Comparison of ENCODE assay signal across 8 cellular contexts in genomic region chr19:3572855-3573161, GRCh38. TPM values are rescaled to one million over a fixed set of nuclear protein-coding genes. Genes with fewer than 3 reads are reported as not detected.
DNase-seq lines count a peak whose midpoint lies in the region; ATAC-seq and TF ChIP-seq lines count a peak whose summit lies in the region.

TSS of gene HMG20B (plus strand) at chr19:3572944. CDS start at chr19:3573310, 366 bp downstream.

- DNase-seq in NB4 (ENCODE audit: low read depth) (no peak), myocyte (ENCODE audit: low read depth) (no peak), NCI-H82 (lab: John Stamatoyannopoulos, UW) (no peak), RKO (ENCODE audit: low spot score) (no peak), SIG-M5 (lab: John Stamatoyannopoulos, UW) (no peak)
- DNase-seq in effector memory CD8-positive, alpha-beta T cell: no peak
- DNase-seq in stimulated activated CD4-positive, alpha-beta T cell treated with anti-CD3 and anti-CD28 coated beads, Interleukin-4, amount 100 ng/mL, for 1 hour: no peak

- H3K27ac Mint-ChIP-seq in effector memory CD8-positive, alpha-beta T cell: peak within 1 kb of the TSS; percentile 81 to 84

- TF ChIP-seq CTCF in C4-2B (conservative IDR thresholded peaks at IDR 0.05): no peak
- TF ChIP-seq CTCF in NB4 (IDR thresholded peaks at IDR 0.05; ENCODE audit: low read depth, low read length): no peak

- no peaks in the 10 kb centered on the region for H3K9me3 Mint-ChIP-seq in effector memory CD8-positive, alpha-beta T cell

- H3K4me3 ChIP-seq in NB4 (ENCODE audit: low read depth, low read length): peak within 1 kb of the TSS; percentile 60

- TF ChIP-seq POLR2A in NB4 (IDR thresholded peaks at IDR 0.05; ENCODE audit: extremely low read depth, insufficient read length): no peak

- peak within 1 kb of the TSS; percentile 97 for H3K27ac ChIP-seq in C4-2B

- H3K4me1 Mint-ChIP-seq in effector memory CD8-positive, alpha-beta T cell (ENCODE audit: low read depth in 2 of 2): peaks cover 0 to 13% of the 10 kb centered on the region in 2 donors

- H3K36me3 Mint-ChIP-seq in effector memory CD8-positive, alpha-beta T cell (ENCODE audit: insufficient read depth): peaks cover 28% of the 10 kb centered on the region

- H3K4me3 Mint-ChIP-seq in effector memory CD8-positive, alpha-beta T cell: peak within 1 kb of the TSS; percentile 75 to 79

- peak; percentile 3 for ATAC-seq in effector memory CD8-positive, alpha-beta T cell (replicated peaks)

- H3K27me3 Mint-ChIP-seq in effector memory CD8-positive, alpha-beta T cell: no peaks in the 10 kb centered on the region

RNA-seq across cellular contexts. Expression of gene HMG20B, which starts in this region (rescaled TPM):
- total RNA-seq in myocyte: 99.9 and 102 TPM in 2 replicates
- polyA plus RNA-seq in myocyte (2012): 73.9 TPM
